10 cellular contexts compared by ENCODE assay signal in the genomic region with DNA sequence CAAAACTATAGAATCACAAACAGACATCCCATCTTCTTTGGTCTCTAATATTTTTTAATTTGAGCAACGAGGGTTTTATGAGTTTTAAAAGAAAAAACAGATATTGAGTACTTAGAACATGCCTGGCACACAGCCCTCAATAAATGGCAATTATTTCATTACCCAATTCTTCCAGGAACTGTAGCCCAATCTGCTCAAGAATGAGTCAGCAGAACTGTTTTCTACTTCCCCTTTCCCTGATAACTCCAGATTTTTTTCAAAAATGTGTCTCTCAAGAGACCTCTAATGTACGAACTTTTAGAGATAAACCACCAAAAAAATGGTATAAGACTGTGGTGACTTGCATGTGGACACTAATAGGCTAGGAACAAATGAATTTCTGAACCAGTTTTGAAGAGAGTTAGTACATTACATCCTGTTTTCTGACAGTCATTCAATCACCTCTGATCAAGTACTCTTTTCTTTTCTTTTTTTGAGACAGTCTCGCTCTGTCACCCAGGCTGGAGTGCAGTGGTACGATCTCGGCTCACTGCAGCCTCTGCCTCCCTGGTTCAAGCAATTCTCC. TPM values are rescaled to one million over a fixed set of nuclear protein-coding genes. Genes with fewer than 3 reads are reported as not detected.
DNase-seq lines count a peak whose midpoint lies in the region; ATAC-seq lines count a peak whose summit lies in the region.
"Had no signal": no experiment of that assay in that cellular context is flagged by ENCODE, and none has a peak within 500 bp of the region (broad histone marks: within the 10 kb centered on the region; RNA-seq: fewer than 3 reads in every experiment).

No MANE protein-coding gene starts in this region.

- ATAC-seq in CD4-positive, CD25-positive, alpha-beta regulatory T cell (ENCODE audit: low read depth in 2 of 2), result no peak
- no peak for ATAC-seq in GM19452 (IDR thresholded peaks at IDR 0.05; ENCODE audit: unreplicated experiment)
- no peak for ATAC-seq in HG02571 (IDR thresholded peaks at IDR 0.05; ENCODE audit: unreplicated experiment)

- intact Hi-C loops in dendritic cell treated with granulocyte-macrophage colony-stimulating factor and Interleukin-4, amounts not matched to agents 40 ng/mL and 50 ng/mL, for 4 days (cut with micrococcal nuclease), result loop anchor here (2.0 kb wide), 1 partner anchor 13 kb away; no protein-coding TSS in a partner anchor

- no peaks in the 10 kb centered on the region for H3K27me3 Mint-ChIP-seq in CD4-positive, CD25-positive, alpha-beta regulatory T cell
- H3K27me3 Mint-ChIP-seq in dendritic cell treated with granulocyte-macrophage colony-stimulating factor and Interleukin-4, amounts not matched to agents 40 ng/mL and 50 ng/mL, for 4 days, result no peaks in the 10 kb centered on the region

- H3K27me3 ChIP-seq in CD4-positive, CD25-positive, alpha-beta regulatory T cell (ENCODE audit: control insufficient read depth, insufficient read depth, low read length), result no peaks in the 10 kb centered on the region
- H3K27me3 ChIP-seq: cardiac muscle cell had no signal

- peak in 1 of 3 donors; percentile 36 for DNase-seq in CD4-positive, CD25-positive, alpha-beta regulatory T cell
- DNase-seq in NOMO-1 (lab: John Stamatoyannopoulos, UW; ENCODE audit: unreplicated experiment in 2 of 2), result peak; percentile 64 to 90
- peak; percentile 17 for DNase-seq in pulmonary artery endothelial cell (ENCODE audit: low read depth, low spot score)
- DNase-seq in G401 (ENCODE audit: low spot score), result no peak
- no peak for DNase-seq in amygdala (lab: John Stamatoyannopoulos, UW)
- DNase-seq: natural killer cell had no signal

- peaks cover 30% of the 10 kb centered on the region for H3K36me3 Mint-ChIP-seq in CD4-positive, CD25-positive, alpha-beta regulatory T cell
- peaks cover 73% of the 10 kb centered on the region for H3K36me3 Mint-ChIP-seq in dendritic cell treated with granulocyte-macrophage colony-stimulating factor and Interleukin-4, amounts not matched to agents 40 ng/mL and 50 ng/mL, for 4 days (ENCODE audit: low read depth)
- H3K36me3 Mint-ChIP-seq: natural killer cell had no signal

- H3K9me3 Mint-ChIP-seq in CD4-positive, CD25-positive, alpha-beta regulatory T cell, result no peaks in the 10 kb centered on the region
- H3K9me3 Mint-ChIP-seq in dendritic cell treated with granulocyte-macrophage colony-stimulating factor and Interleukin-4, amounts not matched to agents 40 ng/mL and 50 ng/mL, for 4 days, result no peaks in the 10 kb centered on the region
- H3K9me3 Mint-ChIP-seq: natural killer cell had no signal

- H3K4me1 ChIP-seq in CD4-positive, CD25-positive, alpha-beta regulatory T cell (ENCODE audit: control insufficient read depth, insufficient read depth, low read length, poor library complexity, severe bottlenecking), result no peaks in the 10 kb centered on the region

- no peaks in the 10 kb centered on the region for H3K9me3 ChIP-seq in CD4-positive, CD25-positive, alpha-beta regulatory T cell (ENCODE audit: control insufficient read depth in 2 of 2, low read length in 2 of 2)

- H3K4me3 ChIP-seq in CD4-positive, CD25-positive, alpha-beta regulatory T cell (ENCODE audit: low read depth, low read length), result no peak overlapping the region
- H3K4me3 ChIP-seq: cardiac muscle cell had no signal

- H3K36me3 ChIP-seq in CD4-positive, CD25-positive, alpha-beta regulatory T cell (ENCODE audit: control insufficient read depth, insufficient read depth, low read length), result peaks cover 8% of the 10 kb centered on the region
- H3K36me3 ChIP-seq: cardiac muscle cell had no signal

- in situ Hi-C loops in G401 (cut with HindIII; ENCODE audit: low sequenced_read_pairs), result no loop called here

- peaks cover 6 to 33% (median 19%) of the 10 kb centered on the region in 4 donors for H3K4me1 Mint-ChIP-seq in CD4-positive, CD25-positive, alpha-beta regulatory T cell
- peaks cover 70% of the 10 kb centered on the region for H3K4me1 Mint-ChIP-seq in dendritic cell treated with granulocyte-macrophage colony-stimulating factor and Interleukin-4, amounts not matched to agents 40 ng/mL and 50 ng/mL, for 4 days (ENCODE audit: low read depth)

- no peak overlapping the region for H3K4me3 Mint-ChIP-seq in CD4-positive, CD25-positive, alpha-beta regulatory T cell
- H3K4me3 Mint-ChIP-seq in dendritic cell treated with granulocyte-macrophage colony-stimulating factor and Interleukin-4, amounts not matched to agents 40 ng/mL and 50 ng/mL, for 4 days, result peak overlapping the region; percentile 60
- H3K4me3 Mint-ChIP-seq: natural killer cell had no signal

- peak overlapping the region in 2 of 3 donors; percentile 43 to 78 for H3K27ac Mint-ChIP-seq in CD4-positive, CD25-positive, alpha-beta regulatory T cell
- peak overlapping the region; percentile 95 for H3K27ac Mint-ChIP-seq in dendritic cell treated with granulocyte-macrophage colony-stimulating factor and Interleukin-4, amounts not matched to agents 40 ng/mL and 50 ng/mL, for 4 days

- H3K27ac ChIP-seq in CD4-positive, CD25-positive, alpha-beta regulatory T cell (ENCODE audit: insufficient read depth, low read length, poor library complexity, severe bottlenecking), result no peak overlapping the region
- H3K27ac ChIP-seq: cardiac muscle cell had no signal

RNA-seq across cellular contexts. Expression of gene ABL2, which starts 11.5 kb away (rescaled TPM):
- total RNA-seq in CD4-positive, CD25-positive, alpha-beta regulatory T cell, result 16.4 TPM
- 1 to 10 TPM in 2 of 4 donors, under 1 TPM in 2; 0.56 to 1.4 (median 0.89) TPM for polyA plus RNA-seq in CD4-positive, CD25-positive, alpha-beta regulatory T cell
- total RNA-seq in pulmonary artery endothelial cell, result 138 and 158 TPM in 2 replicates
- total RNA-seq in G401 (2014; rRNA removed; shearing (Covaris generic)), result 10.2 TPM in 2 replicates

Comparison
In these comparisons a context has a peak if more than half of its experiments do, and no peak if none do; other contexts are left out.
1. DNase-seq: peak in NOMO-1 (2 of 2) and pulmonary artery endothelial cell (single experiment); none in G401 (single experiment) and amygdala (0 of 56).